Comparison of ENCODE assay signal across 9 cellular contexts in genomic region chrX:102154218-102154860, GRCh38. TPM values are rescaled to one million over a fixed set of nuclear protein-coding genes. Genes with fewer than 3 reads are reported as not detected.
DNase-seq lines count a peak whose midpoint lies in the region; ATAC-seq and TF ChIP-seq lines count a peak whose summit lies in the region.
"Had no signal": no experiment of that assay in that cellular context is flagged by ENCODE, and none has a peak within 500 bp of the region (broad histone marks: within the 10 kb centered on the region; RNA-seq: fewer than 3 reads in every experiment).

No MANE protein-coding gene starts in this region.

- peak; percentile 50 for TF ChIP-seq CTCF in GM12872 (IDR thresholded peaks at IDR 0.05; ENCODE audit: insufficient read depth, low read depth, low read length)

- peak overlapping the region; percentile 96 for H3K27ac Mint-ChIP-seq in central memory CD8-positive, alpha-beta T cell (ENCODE audit: low read depth)

- H3K4me3 Mint-ChIP-seq in central memory CD8-positive, alpha-beta T cell, result peak overlapping the region; percentile 96

- no peaks in the 10 kb centered on the region for H3K27me3 Mint-ChIP-seq in central memory CD8-positive, alpha-beta T cell

- DNase-seq in NCI-H1694 (lab: John Stamatoyannopoulos, UW) (peak; percentile 44), posterior cingulate gyrus (peak in 8 of 10 donors; percentile 17 to 91 (median 30)), dermis blood vessel endothelial cell (no peak), HuH-7 (ENCODE audit: low spot score) (no peak), left lobe of liver (ENCODE audit: low spot score) (no peak)
- no peak for DNase-seq in central memory CD8-positive, alpha-beta T cell (ENCODE audit: low spot score in 2 of 2)

- H3K4me1 Mint-ChIP-seq in central memory CD8-positive, alpha-beta T cell, result peaks cover 21% of the 10 kb centered on the region

- no peaks in the 10 kb centered on the region for H3K9me3 Mint-ChIP-seq in central memory CD8-positive, alpha-beta T cell

- H3K36me3 Mint-ChIP-seq in central memory CD8-positive, alpha-beta T cell (ENCODE audit: insufficient read depth), result peaks cover 4% of the 10 kb centered on the region

- no peak for ATAC-seq in central memory CD8-positive, alpha-beta T cell (replicated peaks; ENCODE audit: extremely low read depth, poor library complexity, severe bottlenecking)
- no peak for ATAC-seq in HG02852 (IDR thresholded peaks at IDR 0.05; ENCODE audit: unreplicated experiment)
- no peak for ATAC-seq in left lobe of liver

- intact Hi-C loops in posterior cingulate gyrus (cut with DNase I), result no loop called here

RNA-seq across cellular contexts. Expression of gene BEX5, which starts 1.4 kb away (rescaled TPM):
- total RNA-seq in dermis blood vessel endothelial cell (0.17 TPM in 1 of 2 replicates, not detected in the other), left lobe of liver (not detected)

RNA-seq across cellular contexts. Expression of gene TCEAL6, which starts 12.1 kb away (rescaled TPM):
- not detected in 2 replicates for total RNA-seq in dermis blood vessel endothelial cell
- total RNA-seq in left lobe of liver, result not detected
- total RNA-seq: lung had no signal

RNA-seq across cellular contexts. Expression of gene TCEAL2, which starts 28.9 kb away (rescaled TPM):
- total RNA-seq in dermis blood vessel endothelial cell, result not detected in 2 replicates
- not detected for total RNA-seq in left lobe of liver

Comparison
In these comparisons a context has a peak if more than half of its experiments do, and no peak if none do; other contexts are left out.
1. DNase-seq: peak in NCI-H1694 (single experiment) and posterior cingulate gyrus (8 of 10); none in central memory CD8-positive, alpha-beta T cell (0 of 2), dermis blood vessel endothelial cell (single experiment), HuH-7 (single experiment) and left lobe of liver (single experiment).